8 cellular contexts compared by ENCODE assay signal in genomic region chr9:34929506-34930102, GRCh38. TPM values are rescaled to one million over a fixed set of nuclear protein-coding genes. Genes with fewer than 3 reads are reported as not detected.
DNase-seq lines count a peak whose midpoint lies in the region; ATAC-seq and TF ChIP-seq lines count a peak whose summit lies in the region.

No MANE protein-coding gene starts in this region.

- peak; percentile 82 for TF ChIP-seq CTCF in VCaP (conservative IDR thresholded peaks at IDR 0.05)
- TF ChIP-seq CTCF in fibroblast of the aortic adventitia (IDR thresholded peaks at IDR 0.05; ENCODE audit: insufficient read depth, low read length) = peak; percentile 61
- peak; percentile 36 for TF ChIP-seq CTCF in smooth muscle cell (IDR thresholded peaks at IDR 0.05; ENCODE audit: borderline replicate concordance, insufficient read depth, poor library complexity, severe bottlenecking)

- no peaks in the 10 kb centered on the region for H3K27me3 ChIP-seq in smooth muscle cell (ENCODE audit: low read depth)

- H3K79me2 ChIP-seq in smooth muscle cell (ENCODE audit: low read depth) = no peaks in the 10 kb centered on the region

- no peaks in the 10 kb centered on the region for H3K9me3 ChIP-seq in smooth muscle cell (replicated peaks; ENCODE audit: low read depth)

- no peak for ATAC-seq in HG03439 (IDR thresholded peaks at IDR 0.05; ENCODE audit: unreplicated experiment)

- H4K20me1 ChIP-seq in smooth muscle cell (ENCODE audit: low read depth) = no peaks in the 10 kb centered on the region

- H3K27ac ChIP-seq in VCaP (no peak overlapping the region), smooth muscle cell (ENCODE audit: low read depth) (no peak overlapping the region)

- WGBS in smooth muscle cell (ENCODE audit: low lambda C conversion rate) = 37% methylated on average over 7 of the region's 7 CpGs

- no peak overlapping the region for H2AFZ ChIP-seq in smooth muscle cell (ENCODE audit: low read depth)

- H3F3A ChIP-seq in smooth muscle cell (ENCODE audit: low read depth) = no peaks in the 10 kb centered on the region

- H3K4me1 ChIP-seq in smooth muscle cell (ENCODE audit: low read depth) = no peaks in the 10 kb centered on the region

- DNase-seq in DMS 273 (lab: John Stamatoyannopoulos, UW; ENCODE audit: unreplicated experiment) (peak; percentile 56), DMS 273 treated with DMSO at 0.1 percent for 48 hours (lab: John Stamatoyannopoulos, UW) (no peak), KG1 (lab: John Stamatoyannopoulos, UW) (peak; percentile 2), fibroblast of the aortic adventitia (ENCODE audit: low read depth) (peak; percentile 14), smooth muscle cell (lab: John Stamatoyannopoulos, UW; ENCODE audit: unreplicated experiment) (no peak), NCI-H2196 (lab: John Stamatoyannopoulos, UW; ENCODE audit: unreplicated experiment) (no peak)

- no peak overlapping the region for H3K4me3 ChIP-seq in fibroblast of the aortic adventitia (ENCODE audit: low read depth, low read length)
- H3K4me3 ChIP-seq in smooth muscle cell = no peak overlapping the region

- no peaks in the 10 kb centered on the region for H3K36me3 ChIP-seq in smooth muscle cell (ENCODE audit: low read depth)

- no peak overlapping the region for H3K4me2 ChIP-seq in smooth muscle cell

- H3K9ac ChIP-seq in smooth muscle cell (ENCODE audit: low read depth) = no peak overlapping the region

RNA-seq across cellular contexts. Expression of gene PHF24, which starts 28.5 kb away (rescaled TPM):
- total RNA-seq in fibroblast of the aortic adventitia (ENCODE audit: low replicate concordance) (under 0.01 and 0.16 TPM in 2 replicates), smooth muscle cell (0.22 and 0.49 TPM in 2 replicates)
- 0.07 and 0.90 TPM in 2 replicates for polyA plus RNA-seq in smooth muscle cell

RNA-seq across cellular contexts. Expression of gene DNAJB5, which starts 59.9 kb away (rescaled TPM):
- total RNA-seq in fibroblast of the aortic adventitia (ENCODE audit: low replicate concordance) (6.9 and 9.6 TPM in 2 replicates), smooth muscle cell (26.8 and 29.6 TPM in 2 replicates)
- 28.4 and 30.5 TPM in 2 replicates for polyA plus RNA-seq in smooth muscle cell

Comparison
In these comparisons a context has a peak if more than half of its experiments do, and no peak if none do; other contexts are left out.
1. DNase-seq: peak in DMS 273 (single experiment), KG1 (single experiment) and fibroblast of the aortic adventitia (single experiment); none in DMS 273 treated with DMSO at 0.1 percent for 48 hours (single experiment), smooth muscle cell (single experiment) and NCI-H2196 (single experiment).
2. Peak in every context shown above with its lines, with median percentiles within 50 percentile points of each other: CTCF ChIP-seq.